Comparison of ENCODE assay signal across 16 cellular contexts in genomic region chr3:125359700-125360099, GRCh38. TPM values are rescaled to one million over a fixed set of nuclear protein-coding genes. Genes with fewer than 3 reads are reported as not detected.
DNase-seq lines count a peak whose midpoint lies in the region; ATAC-seq and TF ChIP-seq lines count a peak whose summit lies in the region.
"Had no signal": no experiment of that assay in that cellular context is flagged by ENCODE, and none has a peak within 500 bp of the region (broad histone marks: within the 10 kb centered on the region; RNA-seq: fewer than 3 reads in every experiment).

No MANE protein-coding gene starts in this region.

- DNase-seq in activated T-cell treated with anti-CD3 and anti-CD28 coated beads, Interleukin-2, amount 50 U/mL, for 72 hours: no peak
- no peak for DNase-seq in activated T-cell treated with anti-CD3 and anti-CD28 coated beads for 4 hours
- DNase-seq in LNCaP clone FGC (ENCODE audit: low read depth): no peak
- DNase-seq in activated B cell treated with CpG ODN at 0.5 μM for 24 hours: no peak
- DNase-seq in stimulated activated naive CD4-positive, alpha-beta T cell treated with Interleukin-2 at 50 U/mL for 16 hours (lab: John Stamatoyannopoulos, UW): no peak
- no peak for DNase-seq in NCI-H187 (lab: John Stamatoyannopoulos, UW)
- no peak for DNase-seq in iPS-NIHi11 (ENCODE audit: low spot score)
- DNase-seq: central memory CD4-positive, alpha-beta T cell; DMS79 treated with DMSO at 0.1 percent for 48 hours; effector CD4-positive, alpha-beta T cell; glutamatergic neuron; HCEC 1CT; MG63; NK-92 treated with Interleukin-12 subunit alpha and Interleukin-12 subunit beta, amount 100 ng/mL, for 24 hours had no signal

- TF ChIP-seq CTCF in LNCaP clone FGC (IDR thresholded peaks at IDR 0.05; ENCODE audit: control insufficient read depth, extremely low read depth, insufficient read depth) (no peak), activated B cell treated with CpG ODN at 0.5 μM for 24 hours (IDR thresholded peaks at IDR 0.05) (no peak)

- H3K27ac Mint-ChIP-seq in activated T-cell treated with anti-CD3 and anti-CD28 coated beads, Interleukin-2, amount 50 U/mL, for 72 hours: peak overlapping the region; percentile 16
- H3K27ac Mint-ChIP-seq in activated B cell treated with CpG ODN at 0.5 μM for 24 hours: peak overlapping the region; percentile 33
- peak overlapping the region; percentile 1 for H3K27ac Mint-ChIP-seq in stimulated activated memory B cell treated with anti-CD40 and anti-IgM and Interleukin-4, amounts not matched to agents 10 μg/mL and 1 μg/mL and 100 μg/mL, for 72 hours

- peaks cover 0 to 3% of the 10 kb centered on the region in 2 donors for H3K36me3 Mint-ChIP-seq in activated T-cell treated with anti-CD3 and anti-CD28 coated beads, Interleukin-2, amount 50 U/mL, for 72 hours (ENCODE audit: insufficient read depth in 2 of 2)
- peaks cover 3% of the 10 kb centered on the region for H3K36me3 Mint-ChIP-seq in activated B cell treated with CpG ODN at 0.5 μM for 24 hours (ENCODE audit: low read depth)
- peaks cover 17% of the 10 kb centered on the region for H3K36me3 Mint-ChIP-seq in stimulated activated memory B cell treated with anti-CD40 and anti-IgM and Interleukin-4, amounts not matched to agents 10 μg/mL and 1 μg/mL and 100 μg/mL, for 72 hours

- intact Hi-C loops in activated B cell treated with CpG ODN at 0.5 μM for 24 hours (cut with micrococcal nuclease): no loop called here

- peaks cover 61% of the 10 kb centered on the region for H3K4me1 Mint-ChIP-seq in activated T-cell treated with anti-CD3 and anti-CD28 coated beads, Interleukin-2, amount 50 U/mL, for 72 hours (ENCODE audit: low read depth)
- H3K4me1 Mint-ChIP-seq in activated B cell treated with CpG ODN at 0.5 μM for 24 hours: peaks cover 71% of the 10 kb centered on the region
- H3K4me1 Mint-ChIP-seq in stimulated activated memory B cell treated with anti-CD40 and anti-IgM and Interleukin-4, amounts not matched to agents 10 μg/mL and 1 μg/mL and 100 μg/mL, for 72 hours: peaks cover 75% of the 10 kb centered on the region

- peak overlapping the region in 1 of 2 donors; percentile 1 for H3K4me3 Mint-ChIP-seq in activated T-cell treated with anti-CD3 and anti-CD28 coated beads, Interleukin-2, amount 50 U/mL, for 72 hours
- H3K4me3 Mint-ChIP-seq in activated B cell treated with CpG ODN at 0.5 μM for 24 hours: peak overlapping the region; percentile 5
- no peak overlapping the region for H3K4me3 Mint-ChIP-seq in stimulated activated memory B cell treated with anti-CD40 and anti-IgM and Interleukin-4, amounts not matched to agents 10 μg/mL and 1 μg/mL and 100 μg/mL, for 72 hours

- H3K4me3 ChIP-seq in LNCaP clone FGC (ENCODE audit: low read depth, low read length): peak overlapping the region; percentile 6; the same call in 1 of the 2 replicates
- H3K4me3 ChIP-seq: MG63, prostate gland had no signal

- CTCF ChIA-PET in activated B cell treated with CpG ODN at 0.5 μM for 24 hours (lab: Charles Lee): no interaction called here

- H3K9me3 Mint-ChIP-seq in activated T-cell treated with anti-CD3 and anti-CD28 coated beads, Interleukin-2, amount 50 U/mL, for 72 hours: no peaks in the 10 kb centered on the region
- H3K9me3 Mint-ChIP-seq in activated B cell treated with CpG ODN at 0.5 μM for 24 hours: no peaks in the 10 kb centered on the region
- H3K9me3 Mint-ChIP-seq in stimulated activated memory B cell treated with anti-CD40 and anti-IgM and Interleukin-4, amounts not matched to agents 10 μg/mL and 1 μg/mL and 100 μg/mL, for 72 hours: no peaks in the 10 kb centered on the region

- POLR2A ChIA-PET in activated B cell treated with CpG ODN at 0.5 μM for 24 hours (lab: Charles Lee): no interaction called here

- ATAC-seq in activated T-cell treated with anti-CD3 and anti-CD28 coated beads, Interleukin-2, amount 50 U/mL, for 72 hours (replicated peaks in 1 of 2): no peak
- ATAC-seq in activated B cell treated with CpG ODN at 0.5 μM for 24 hours (ENCODE audit: low read depth): no peak
- no peak for ATAC-seq in stimulated activated memory B cell treated with anti-CD40 and anti-IgM and Interleukin-4, amounts not matched to agents 10 μg/mL and 1 μg/mL and 100 μg/mL, for 72 hours

- no peaks in the 10 kb centered on the region for H3K27me3 Mint-ChIP-seq in activated T-cell treated with anti-CD3 and anti-CD28 coated beads, Interleukin-2, amount 50 U/mL, for 72 hours (ENCODE audit: low read depth)
- no peaks in the 10 kb centered on the region for H3K27me3 Mint-ChIP-seq in activated B cell treated with CpG ODN at 0.5 μM for 24 hours
- no peaks in the 10 kb centered on the region for H3K27me3 Mint-ChIP-seq in stimulated activated memory B cell treated with anti-CD40 and anti-IgM and Interleukin-4, amounts not matched to agents 10 μg/mL and 1 μg/mL and 100 μg/mL, for 72 hours

RNA-seq across cellular contexts. Expression of gene ZNF148, which starts 15.4 kb away (rescaled TPM):
- total RNA-seq in activated T-cell treated with anti-CD3 and anti-CD28 coated beads, Interleukin-2, amount 50 U/mL, for 72 hours: 10 to 100 TPM; 42.0 to 44.7 TPM
- total RNA-seq in activated B cell treated with CpG ODN at 0.5 μM for 24 hours: 46.6 and 57.6 TPM in 2 replicates
